ENCODE assay signal across 17 cellular contexts in the genomic region with DNA sequence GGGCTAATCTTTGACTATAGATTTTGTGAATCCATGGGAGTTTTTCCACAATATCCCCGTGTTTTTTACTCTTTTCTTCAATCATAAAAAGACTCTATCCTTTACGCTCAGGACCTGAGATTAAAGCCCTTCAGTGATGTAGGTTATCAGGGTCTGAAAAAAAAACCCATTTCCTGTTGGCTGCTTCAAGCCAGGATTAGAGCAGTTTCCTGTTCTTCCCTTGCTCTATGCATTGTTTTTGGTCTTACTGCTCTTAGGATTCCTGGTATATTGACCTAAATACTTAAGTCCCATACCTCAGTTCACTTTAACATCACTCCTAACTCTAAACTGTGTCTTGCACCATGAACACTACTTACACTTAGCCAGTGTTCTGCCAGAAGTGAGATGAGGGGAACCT.
"Had no signal": no experiment of that assay in that cellular context is flagged by ENCODE, and none has a peak within 500 bp of the region (broad histone marks: within the 10 kb centered on the region; RNA-seq: fewer than 3 reads in every experiment).

No MANE protein-coding gene starts in this region.

- H3K36me3 ChIP-seq: colonic mucosa, neutrophil, stomach, thoracic aorta, upper lobe of right lung had no signal

- H3K27me3 ChIP-seq: body of pancreas, colonic mucosa, foreskin keratinocyte, neutrophil, stomach, upper lobe of right lung had no signal

- H3K9ac ChIP-seq: parathyroid adenoma had no signal

- H2AFZ ChIP-seq: parathyroid adenoma had no signal

- H3K27ac ChIP-seq: body of pancreas, colonic mucosa, foreskin keratinocyte, neutrophil, parathyroid adenoma, stomach, thoracic aorta, upper lobe of right lung had no signal

- DNase-seq: activated CD4-positive, alpha-beta T cell treated with anti-CD3 and anti-CD28 coated beads, Interleukin-2, amount 50 U/mL, for 1 hour; activated CD8-positive, alpha-beta memory T cell treated with anti-CD3 and anti-CD28 coated beads for 24 hours; activated naive CD8-positive, alpha-beta T cell treated with anti-CD3 and anti-CD28 coated beads for 36 hours; amygdala; body of pancreas; caudate nucleus; colonic mucosa; foreskin keratinocyte; glutamatergic neuron; immature natural killer cell; stimulated activated CD4-positive, alpha-beta T cell treated with anti-CD3 and anti-CD28 coated beads, Interleukin-1b, Interleukin-23, amount 100 ng/mL, for 48 hours; stomach; upper lobe of right lung had no signal

- ATAC-seq: activated CD4-positive, CD25-positive, alpha-beta regulatory T cell treated with anti-CD3 and anti-CD28 coated beads, Interleukin-2, amount 50 U/mL, for 24 hours; body of pancreas; foreskin keratinocyte; upper lobe of right lung had no signal

- H3K4me1 ChIP-seq: body of pancreas, colonic mucosa, foreskin keratinocyte, parathyroid adenoma, stomach, upper lobe of right lung had no signal

- H3K79me2 ChIP-seq: parathyroid adenoma had no signal

- H3K9me3 ChIP-seq: body of pancreas, colonic mucosa, neutrophil, stomach, thoracic aorta, upper lobe of right lung had no signal

- H3K4me3 ChIP-seq: body of pancreas, colonic mucosa, stomach, thoracic aorta, upper lobe of right lung had no signal
